ENCODE assay signal across 10 cellular contexts in genomic region chr1:41537788-41538351, GRCh38. TPM values are rescaled to one million over a fixed set of nuclear protein-coding genes. Genes with fewer than 3 reads are reported as not detected.
DNase-seq lines count a peak whose midpoint lies in the region; ATAC-seq and TF ChIP-seq lines count a peak whose summit lies in the region.
"Had no signal": no experiment of that assay in that cellular context is flagged by ENCODE, and none has a peak within 500 bp of the region (broad histone marks: within the 10 kb centered on the region; RNA-seq: fewer than 3 reads in every experiment).

No MANE protein-coding gene starts in this region.

- DNase-seq in EL (peak; percentile 84), NCI-H2196 treated with DMSO at 0.1 percent for 48 hours (lab: John Stamatoyannopoulos, UW; ENCODE audit: unreplicated experiment) (peak; percentile 17), dermis blood vessel endothelial cell (peak; percentile 64), ovary (peak; percentile 70 to 82 (median 76)), HuH-7.5 (ENCODE audit: low spot score) (no peak)
- no peak for DNase-seq in stimulated activated CD4-positive, alpha-beta T cell treated with anti-CD3 and anti-CD28 coated beads, Interleukin-2, amount 100 ng/mL, for 24 hours
- DNase-seq: midbrain; stimulated activated naive CD8-positive, alpha-beta T cell treated with anti-CD3 and anti-CD28 coated beads, Interleukin-15, amount 100 ng/mL, for 72 hours had no signal

- no peak for TF ChIP-seq POLR2A in ovary (IDR thresholded peaks at IDR 0.05)

- no peak for TF ChIP-seq EP300 in ovary (IDR thresholded peaks at IDR 0.05)

- H3K27ac ChIP-seq in ovary = no peak overlapping the region

- intact Hi-C loops in ovary (cut with DNase I) = no loop called here

- peaks cover 16% of the 10 kb centered on the region for H3K4me1 ChIP-seq in ovary (ENCODE audit: insufficient read depth)

- no peaks in the 10 kb centered on the region for H3K36me3 ChIP-seq in ovary

- no peak for ATAC-seq in GM21528 (IDR thresholded peaks at IDR 0.05; ENCODE audit: low FRiP score, unreplicated experiment)
- no peak for ATAC-seq in GM21529 (IDR thresholded peaks at IDR 0.05; ENCODE audit: unreplicated experiment)
- ATAC-seq: stimulated activated naive CD8-positive, alpha-beta T cell treated with anti-CD3 and anti-CD28 coated beads, Interleukin-15, amount 100 ng/mL, for 72 hours had no signal

- H3K4me3 ChIP-seq in ovary = no peak overlapping the region

- TF ChIP-seq CTCF in ovary (IDR thresholded peaks at IDR 0.05) = no peak

- H3K27me3 ChIP-seq in ovary = no peaks in the 10 kb centered on the region

- WGBS in ovary, 3 donors = 11 to 14% (median 11%) methylated on average over 10 of the region's 10 CpGs

- H3K9me3 ChIP-seq in ovary = no peaks in the 10 kb centered on the region

RNA-seq across cellular contexts. Expression of gene EDN2, which starts 53.4 kb away (rescaled TPM):
- total RNA-seq in dermis blood vessel endothelial cell (0.17 TPM in 1 of 2 replicates, not detected in the other), ovary (10 to 100 TPM in 1 of 7 donors, 1 to 10 TPM in 1, under 1 TPM in 3, not detected in 2; 0.20 to 24.8 (median 0.36) TPM)
- not detected for polyA plus RNA-seq in ovary

Comparison
In these comparisons a context has a peak if more than half of its experiments do, and no peak if none do; other contexts are left out.
1. DNase-seq: peak in EL (single experiment), NCI-H2196 treated with DMSO at 0.1 percent for 48 hours (single experiment), dermis blood vessel endothelial cell (single experiment) and ovary (5 of 5); none in HuH-7.5 (single experiment) and stimulated activated CD4-positive, alpha-beta T cell treated with anti-CD3 and anti-CD28 coated beads, Interleukin-2, amount 100 ng/mL, for 24 hours (0 of 2).